ENCODE assay signal across 18 cellular contexts in genomic region chr21:42922918-42923317, GRCh38. TPM values are rescaled to one million over a fixed set of nuclear protein-coding genes. Genes with fewer than 3 reads are reported as not detected.
DNase-seq lines count a peak whose midpoint lies in the region; ATAC-seq and TF ChIP-seq lines count a peak whose summit lies in the region.
"Had no signal": no experiment of that assay in that cellular context is flagged by ENCODE, and none has a peak within 500 bp of the region (broad histone marks: within the 10 kb centered on the region; RNA-seq: fewer than 3 reads in every experiment).

No MANE protein-coding gene starts in this region.

- H3K27ac ChIP-seq in BLaER1 treated with 17β-estradiol and CSF1 and Interleukin-3, amounts not matched to agents 10 nM and 100 nM, result peak overlapping the region in 8 of 11 experiments; percentile 50 to 73 (median 70); a peak in 16 of 22 replicates
- peak overlapping the region; percentile 87 for H3K27ac ChIP-seq in KOPT-K1 (ENCODE audit: low read depth, low read length, poor library complexity, severe bottlenecking)
- H3K27ac ChIP-seq in mesendoderm (ENCODE audit: low read depth, low read length), result no peak overlapping the region
- H3K27ac ChIP-seq in heart right ventricle, result no peak overlapping the region

- no peak overlapping the region for H3K23ac ChIP-seq in mesendoderm (ENCODE audit: low read length)

- no peak overlapping the region for H3K4me3 Mint-ChIP-seq in activated T-helper 17 cell treated with anti-CD3 and anti-CD28 coated beads, Interleukin-2, amount 50 U/mL, for 72 hours
- no peak overlapping the region for H3K4me3 Mint-ChIP-seq in MCF 10A (ENCODE audit: unreplicated experiment)

- POLR2A ChIA-PET in MCF 10A (lab: Yijun Ruan, JAX), result no interaction called here

- peak overlapping the region in 10 of 11 experiments; percentile 75 to 94 (median 83); a peak in 19 of 22 replicates for H3K4me2 ChIP-seq in BLaER1 treated with 17β-estradiol and CSF1 and Interleukin-3, amounts not matched to agents 10 nM and 100 nM
- H3K4me2 ChIP-seq in mesendoderm (ENCODE audit: low read length), result no peak overlapping the region

- no CpG with 5 or more reads among the region's 18 CpGs for WGBS in mesendoderm (ENCODE audit: extremely low coverage, insufficient coverage, low lambda C conversion rate)
- 90 to 93% methylated on average over 18 of the region's 18 CpGs for WGBS in heart right ventricle, 2 donors

- no peak overlapping the region for H2AK5ac ChIP-seq in mesendoderm (ENCODE audit: low read length)

- BruUV-seq in MCF 10A (replicated peaks; lab: Mats Ljungman, UMichigan), result no TSS peak

- peaks cover 0 to 40% (median 15%) of the 10 kb centered on the region in 11 experiments; a peak in 15 of 22 replicates for H3K36me3 ChIP-seq in BLaER1 treated with 17β-estradiol and CSF1 and Interleukin-3, amounts not matched to agents 10 nM and 100 nM
- H3K36me3 ChIP-seq in KOPT-K1 (ENCODE audit: insufficient read depth, low read length), result peaks cover 9% of the 10 kb centered on the region; the same call in 1 of the 2 replicates
- H3K36me3 ChIP-seq in mesendoderm (ENCODE audit: control insufficient read depth, insufficient read depth, low read length), result no peaks in the 10 kb centered on the region
- no peaks in the 10 kb centered on the region for H3K36me3 ChIP-seq in heart right ventricle

- H2BK5ac ChIP-seq in mesendoderm (ENCODE audit: low read length), result peak overlapping the region; percentile 17

- peak overlapping the region; percentile 44 for H3K18ac ChIP-seq in mesendoderm (ENCODE audit: low read length)

- intact Hi-C loops in MCF 10A (cut with micrococcal nuclease), result no loop called here
- intact Hi-C loops in heart right ventricle (cut with DNase I), result loop anchor here in 1 of 10 donors (10.0 kb wide), 3 partner anchors 52 to 722 kb away; partner anchors contain the start of gene PKNOX1

- peaks cover 0 to 11% (median 0%) of the 10 kb centered on the region in 11 experiments; a peak in 2 of 22 replicates for H3K9me3 ChIP-seq in BLaER1 treated with 17β-estradiol and CSF1 and Interleukin-3, amounts not matched to agents 10 nM and 100 nM (replicated peaks in 1 of 11)
- no peaks in the 10 kb centered on the region for H3K9me3 ChIP-seq in KOPT-K1 (ENCODE audit: insufficient read depth, low read length, poor library complexity, severe bottlenecking)
- H3K9me3 ChIP-seq in heart right ventricle, result no peaks in the 10 kb centered on the region
- H3K9me3 ChIP-seq: A549 had no signal

- H4K20me1 ChIP-seq in BLaER1 treated with 17β-estradiol and CSF1 and Interleukin-3, amounts not matched to agents 10 nM and 100 nM, result no peaks in the 10 kb centered on the region

- peak overlapping the region in 10 of 11 experiments; percentile 8 to 78 (median 72); a peak in 17 of 22 replicates for H3K9ac ChIP-seq in BLaER1 treated with 17β-estradiol and CSF1 and Interleukin-3, amounts not matched to agents 10 nM and 100 nM
- peak overlapping the region; percentile 37 for H3K9ac ChIP-seq in mesendoderm (ENCODE audit: low read length)

- no peak overlapping the region for H4K8ac ChIP-seq in mesendoderm (ENCODE audit: low read depth, low read length)

- no peak for ATAC-seq in activated T-helper 17 cell treated with anti-CD3 and anti-CD28 coated beads, Interleukin-2, amount 50 U/mL, for 72 hours (replicated peaks)
- no peak for ATAC-seq in heart right ventricle

- H3K27me3 ChIP-seq in BLaER1 treated with 17β-estradiol and CSF1 and Interleukin-3, amounts not matched to agents 10 nM and 100 nM, result no peaks in the 10 kb centered on the region
- no peaks in the 10 kb centered on the region for H3K27me3 ChIP-seq in mesendoderm (ENCODE audit: insufficient read depth, low read length, poor library complexity)
- H3K27me3 ChIP-seq in heart right ventricle, result no peaks in the 10 kb centered on the region

- no peak overlapping the region for H4K5ac ChIP-seq in mesendoderm (ENCODE audit: low read length)

- H2BK120ac ChIP-seq in mesendoderm (ENCODE audit: low read depth, low read length), result peak overlapping the region; percentile 48

- H3K4me1 Mint-ChIP-seq in activated T-helper 17 cell treated with anti-CD3 and anti-CD28 coated beads, Interleukin-2, amount 50 U/mL, for 72 hours, result peaks cover 13% of the 10 kb centered on the region
- H3K4me1 Mint-ChIP-seq in MCF 10A (ENCODE audit: insufficient read depth, unreplicated experiment), result peaks cover 11% of the 10 kb centered on the region

- H3K27me3 Mint-ChIP-seq in activated T-helper 17 cell treated with anti-CD3 and anti-CD28 coated beads, Interleukin-2, amount 50 U/mL, for 72 hours, result no peaks in the 10 kb centered on the region
- H3K27me3 Mint-ChIP-seq in MCF 10A (ENCODE audit: insufficient read depth, unreplicated experiment), result no peaks in the 10 kb centered on the region
- H3K27me3 Mint-ChIP-seq: CD4-positive, CD25-positive, alpha-beta regulatory T cell had no signal

- peaks cover 27 to 47% (median 38%) of the 10 kb centered on the region in 10 experiments for H3K4me1 ChIP-seq in BLaER1 treated with 17β-estradiol and CSF1 and Interleukin-3, amounts not matched to agents 10 nM and 100 nM
- H3K4me1 ChIP-seq in mesendoderm (ENCODE audit: control insufficient read depth, low read depth, low read length) (peaks cover 6% of the 10 kb centered on the region), heart right ventricle (peaks cover 0 to 12% (median 4%) of the 10 kb centered on the region in 9 donors)

- CTCF ChIA-PET in MCF 10A (lab: Yijun Ruan, JAX), result interaction anchor here (0.6 to 1.0 kb wide), 4 partner anchors 8 to 92 kb away, joined by 3 to 4 read pairs (median 4); no protein-coding TSS in a partner anchor

- no peaks in the 10 kb centered on the region for H3K79me1 ChIP-seq in mesendoderm (ENCODE audit: low read length)

- peak overlapping the region in 3 of 10 experiments; percentile 1 to 23 (median 21); a peak in 3 of 20 replicates for H3K4me3 ChIP-seq in BLaER1 treated with 17β-estradiol and CSF1 and Interleukin-3, amounts not matched to agents 10 nM and 100 nM
- H3K4me3 ChIP-seq in mesendoderm (ENCODE audit: low read length) (no peak overlapping the region), heart right ventricle (no peak overlapping the region)
- H3K4me3 ChIP-seq: A549 had no signal

- H3K36me3 Mint-ChIP-seq in activated T-helper 17 cell treated with anti-CD3 and anti-CD28 coated beads, Interleukin-2, amount 50 U/mL, for 72 hours (ENCODE audit: low read depth), result no peaks in the 10 kb centered on the region
- H3K36me3 Mint-ChIP-seq in MCF 10A (ENCODE audit: insufficient read depth, unreplicated experiment), result peaks cover 4% of the 10 kb centered on the region

- H3K4ac ChIP-seq in mesendoderm (ENCODE audit: low read depth, low read length), result peak overlapping the region; percentile 91

- peak overlapping the region; percentile 69 for H3K56ac ChIP-seq in mesendoderm (ENCODE audit: low read length)

- no peaks in the 10 kb centered on the region for H3K9me3 Mint-ChIP-seq in activated T-helper 17 cell treated with anti-CD3 and anti-CD28 coated beads, Interleukin-2, amount 50 U/mL, for 72 hours
- no peaks in the 10 kb centered on the region for H3K9me3 Mint-ChIP-seq in MCF 10A (ENCODE audit: unreplicated experiment)
- H3K9me3 Mint-ChIP-seq: CD4-positive, CD25-positive, alpha-beta regulatory T cell had no signal

- no peak overlapping the region for H2BK15ac ChIP-seq in mesendoderm (replicated peaks; ENCODE audit: low read depth)

- H3K79me2 ChIP-seq in mesendoderm (ENCODE audit: control insufficient read depth, insufficient read depth, low read length), result no peaks in the 10 kb centered on the region

- TF ChIP-seq CTCF in MCF 10A (IDR thresholded peaks at IDR 0.05; ENCODE audit: unreplicated experiment), result no peak
- no peak for TF ChIP-seq CTCF in heart right ventricle (IDR thresholded peaks at IDR 0.05)

- DNase-seq in mesendoderm (no peak), MCF 10A (ENCODE audit: unreplicated experiment) (no peak), medulla oblongata (ENCODE audit: extremely low spot score) (no peak), heart right ventricle (no peak)
- no peak for DNase-seq in stimulated activated CD4-positive, alpha-beta T cell treated with anti-CD3 and anti-CD28 coated beads, Interleukin-1b, Interleukin-23, amount 100 ng/mL, for 48 hours
- DNase-seq: AML-193; CD4-positive, CD25-positive, alpha-beta regulatory T cell; DMS53; Kasumi-1; NCI-H187; NCI-H526 treated with DMSO at 0.1 percent for 48 hours; SHP77 treated with DMSO at 0.1 percent for 48 hours had no signal

- H3K27ac Mint-ChIP-seq in activated T-helper 17 cell treated with anti-CD3 and anti-CD28 coated beads, Interleukin-2, amount 50 U/mL, for 72 hours, result peak overlapping the region; percentile 93
- H3K27ac Mint-ChIP-seq in MCF 10A (ENCODE audit: low read depth, unreplicated experiment), result no peak overlapping the region

RNA-seq across cellular contexts. Expression of gene ERVH48-1, which starts 2.5 kb away (rescaled TPM):
- under 1 TPM; 0.13 to 0.29 TPM for total RNA-seq in activated T-helper 17 cell treated with anti-CD3 and anti-CD28 coated beads, Interleukin-2, amount 50 U/mL, for 72 hours
- polyA plus RNA-seq in mesendoderm (2013, experiment 1 of 2), result 14.7 TPM
- polyA plus RNA-seq in mesendoderm (2013, experiment 2 of 2), result 14.6 TPM
- total RNA-seq in MCF 10A (2022) (not detected in 2 replicates), heart right ventricle (under 1 TPM in 1 of 10 donors, not detected in 9; 0.09 TPM)
- polyA plus RNA-seq in heart right ventricle, result under 1 TPM in 1 of 2 donors, not detected in 1; 0.03 TPM
- total RNA-seq: CD4-positive, CD25-positive, alpha-beta regulatory T cell; HepG2; RPMI7951 had no signal
- polyA plus RNA-seq: A549 had no signal

RNA-seq across cellular contexts. Expression of gene NDUFV3, which starts 29.8 kb away (rescaled TPM):
- total RNA-seq in activated T-helper 17 cell treated with anti-CD3 and anti-CD28 coated beads, Interleukin-2, amount 50 U/mL, for 72 hours, result 10 to 100 TPM; 18.8 to 30.6 TPM
- 29.0 TPM for polyA plus RNA-seq in mesendoderm (2013, experiment 1 of 2)
- 29.9 TPM for polyA plus RNA-seq in mesendoderm (2013, experiment 2 of 2)
- total RNA-seq in MCF 10A (2022) (70.0 and 79.7 TPM in 2 replicates), heart right ventricle (10 to 100 TPM; 42.6 to 63.7 (median 52.2) TPM)
- polyA plus RNA-seq in heart right ventricle, result 10 to 100 TPM; 25.9 to 57.1 TPM

RNA-seq across cellular contexts. Expression of gene WDR4, which starts 43.6 kb away (rescaled TPM):
- total RNA-seq in activated T-helper 17 cell treated with anti-CD3 and anti-CD28 coated beads, Interleukin-2, amount 50 U/mL, for 72 hours, result 10 to 100 TPM; 20.1 to 52.0 TPM
- 25.3 TPM for polyA plus RNA-seq in mesendoderm (2013, experiment 1 of 2)
- 26.6 TPM for polyA plus RNA-seq in mesendoderm (2013, experiment 2 of 2)
- total RNA-seq in MCF 10A (2022), result 20.7 and 34.4 TPM in 2 replicates
- total RNA-seq in heart right ventricle, result 1 to 10 TPM; 3.7 to 9.6 (median 4.5) TPM
- polyA plus RNA-seq in heart right ventricle, result 1 to 10 TPM; 4.0 to 9.8 TPM

RNA-seq across cellular contexts. Expression of gene PKNOX1, which starts 51.4 kb away (rescaled TPM):
- total RNA-seq in activated T-helper 17 cell treated with anti-CD3 and anti-CD28 coated beads, Interleukin-2, amount 50 U/mL, for 72 hours, result 10 to 100 TPM; 18.0 to 29.6 TPM
- 9.7 TPM for polyA plus RNA-seq in mesendoderm (2013, experiment 1 of 2)
- 9.7 TPM for polyA plus RNA-seq in mesendoderm (2013, experiment 2 of 2)
- total RNA-seq in MCF 10A (2022) (13.4 and 15.0 TPM in 2 replicates), heart right ventricle (10 to 100 TPM in 2 of 10 donors, 1 to 10 TPM in 8; 5.0 to 11.6 (median 7.7) TPM)
- 1 to 10 TPM; 5.8 to 6.0 TPM for polyA plus RNA-seq in heart right ventricle

Comparison
In these comparisons a context has a peak if more than half of its experiments do, and no peak if none do; other contexts are left out.
1. H3K27ac ChIP-seq: peak in BLaER1 treated with 17β-estradiol and CSF1 and Interleukin-3, amounts not matched to agents 10 nM and 100 nM (8 of 11) and KOPT-K1 (single experiment); none in mesendoderm (single experiment) and heart right ventricle (0 of 10).